Comparison of ENCODE assay signal across 11 cellular contexts in the genomic region with DNA sequence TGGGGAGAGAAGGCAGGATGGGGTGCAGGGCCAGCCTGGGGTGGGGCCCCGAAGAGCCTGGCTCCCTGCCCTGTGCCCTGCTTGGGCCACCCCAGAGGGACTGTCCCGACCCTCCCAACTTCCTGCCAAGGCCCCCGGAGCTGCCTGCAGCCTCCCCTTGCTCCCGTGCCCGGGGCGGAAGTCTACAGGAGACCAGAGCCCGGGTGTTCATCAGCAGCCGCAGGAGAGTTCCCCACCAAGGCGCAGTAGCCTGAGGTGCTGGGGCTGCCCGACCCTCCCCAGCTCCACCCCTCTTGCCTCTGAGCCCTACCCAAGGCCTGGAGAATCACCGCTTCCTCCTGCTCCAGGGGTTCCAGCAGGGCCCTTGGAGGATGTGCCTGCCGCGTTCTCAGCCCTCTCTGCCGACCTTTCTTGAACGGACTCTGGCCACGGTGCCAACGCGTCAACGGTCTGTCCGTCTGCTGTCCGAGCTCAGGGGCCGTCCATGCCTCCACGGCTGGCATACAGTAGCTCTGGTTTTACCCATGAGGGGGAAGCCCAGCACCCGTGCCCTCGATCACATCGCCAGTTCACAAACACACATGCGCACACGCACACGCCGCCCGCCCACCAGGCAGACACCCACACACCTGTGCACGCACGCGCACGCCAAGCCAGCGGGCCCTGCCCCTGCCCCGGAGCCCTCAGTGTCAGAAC. TPM values are rescaled to one million over a fixed set of nuclear protein-coding genes. Genes with fewer than 3 reads are reported as not detected.
A peak's percentile ranks its signal among the peaks of the same experiment; 100 is the strongest.
DNase-seq lines count a peak whose midpoint lies in the region; ATAC-seq, FAIRE-seq and TF ChIP-seq lines count a peak whose summit lies in the region.
"Had no signal": no experiment of that assay in that cellular context is flagged by ENCODE, and none has a peak within 500 bp of the region (broad histone marks: within the 10 kb centered on the region; RNA-seq: fewer than 3 reads in every experiment).

No MANE protein-coding gene starts in this region.

- H3K4me1 ChIP-seq in SK-N-SH (ENCODE audit: control insufficient read depth in 1 of 2, insufficient read depth in 2 of 2, low read depth in 1 of 2, low read length in 1 of 2) (peaks cover 0 to 54% of the 10 kb centered on the region in 2 experiments; a peak in 1 of 4 replicates), kidney (ENCODE audit: control insufficient read depth in 1 of 2, insufficient read depth in 1 of 2, low read depth in 1 of 2, low read length in 2 of 2) (peaks cover 0 to 9% of the 10 kb centered on the region in 2 donors)
- H3K4me1 ChIP-seq: HAP-1 had no signal

- peak; percentile 10 for ATAC-seq in SK-N-SH treated with all-trans-retinoic acid at 6 μM for 48 hours
- peak; percentile 5 for ATAC-seq in activated naive CD8-positive, alpha-beta T cell treated with anti-CD3 and anti-CD28 coated beads, Interleukin-2, amount 10 ng/mL, durations not matched to agents 7 days and 5 days (ENCODE audit: low read depth)
- no peak for ATAC-seq in stimulated activated effector memory CD8-positive, alpha-beta T cell treated with anti-CD3 and anti-CD28 coated beads, Interleukin-12 subunit alpha, Interleukin-12 subunit beta, amount 100 ng/mL, for 72 hours

- H3K4me3 ChIP-seq in SK-N-SH (ENCODE audit: low read depth in 2 of 2, low read length in 1 of 2) (no peak overlapping the region), kidney (ENCODE audit: low read length in 2 of 2) (no peak overlapping the region)
- H3K4me3 ChIP-seq: HAP-1, thoracic aorta had no signal

- H3K9me3 Mint-ChIP-seq in activated naive CD8-positive, alpha-beta T cell treated with anti-CD3 and anti-CD28 coated beads, Interleukin-2, amount 10 ng/mL, durations not matched to agents 7 days and 5 days = no peaks in the 10 kb centered on the region
- no peaks in the 10 kb centered on the region for H3K9me3 Mint-ChIP-seq in stimulated activated effector memory CD8-positive, alpha-beta T cell treated with anti-CD3 and anti-CD28 coated beads, Interleukin-12 subunit alpha, Interleukin-12 subunit beta, amount 100 ng/mL, for 72 hours

- H3K9me2 ChIP-seq in SK-N-SH = no peaks in the 10 kb centered on the region

- peak overlapping the region; percentile 38 for H3K27ac Mint-ChIP-seq in activated naive CD8-positive, alpha-beta T cell treated with anti-CD3 and anti-CD28 coated beads, Interleukin-2, amount 10 ng/mL, durations not matched to agents 7 days and 5 days
- H3K27ac Mint-ChIP-seq in stimulated activated effector memory CD8-positive, alpha-beta T cell treated with anti-CD3 and anti-CD28 coated beads, Interleukin-12 subunit alpha, Interleukin-12 subunit beta, amount 100 ng/mL, for 72 hours = peak overlapping the region; percentile 68

- no peak for TF ChIP-seq CTCF in SK-N-SH (IDR thresholded peaks at IDR 0.05)
- TF ChIP-seq CTCF in kidney (IDR thresholded peaks at IDR 0.05; ENCODE audit: borderline replicate concordance, extremely low read depth, insufficient read depth) = no peak

- no peaks in the 10 kb centered on the region for H3F3A ChIP-seq in SK-N-SH (replicated peaks; ENCODE audit: insufficient read depth)

- H3K9ac ChIP-seq in SK-N-SH = no peak overlapping the region
- H3K9ac ChIP-seq in kidney (ENCODE audit: low read length in 2 of 2) = no peak overlapping the region

- H2AFZ ChIP-seq in SK-N-SH (ENCODE audit: low read depth) = no peak overlapping the region

- H3K36me3 Mint-ChIP-seq in activated naive CD8-positive, alpha-beta T cell treated with anti-CD3 and anti-CD28 coated beads, Interleukin-2, amount 10 ng/mL, durations not matched to agents 7 days and 5 days = peaks cover 11% of the 10 kb centered on the region
- peaks cover 35% of the 10 kb centered on the region for H3K36me3 Mint-ChIP-seq in stimulated activated effector memory CD8-positive, alpha-beta T cell treated with anti-CD3 and anti-CD28 coated beads, Interleukin-12 subunit alpha, Interleukin-12 subunit beta, amount 100 ng/mL, for 72 hours

- no peaks in the 10 kb centered on the region for H3K79me2 ChIP-seq in SK-N-SH (ENCODE audit: insufficient read depth)

- DNase-seq in SK-N-SH = no peak
- peak; percentile 34 for DNase-seq in activated naive CD8-positive, alpha-beta T cell treated with anti-CD3 and anti-CD28 coated beads, Interleukin-2, amount 10 ng/mL, durations not matched to agents 7 days and 5 days
- DNase-seq in kidney = peak; percentile 73
- no peak for DNase-seq in stimulated activated effector memory CD8-positive, alpha-beta T cell treated with anti-CD3 and anti-CD28 coated beads, Interleukin-12 subunit alpha, Interleukin-12 subunit beta, amount 100 ng/mL, for 72 hours (ENCODE audit: low spot score in 2 of 2)
- no peak for DNase-seq in NCI-H446 (lab: John Stamatoyannopoulos, UW)
- no peak for DNase-seq in MV-4-11 (lab: John Stamatoyannopoulos, UW)
- no peak for DNase-seq in NCI-H1105 treated with DMSO at 0.1 percent for 48 hours (lab: John Stamatoyannopoulos, UW)
- DNase-seq: 8988T had no signal

- CTCF ChIA-PET in SK-N-SH (lab: Yijun Ruan, JAX) = interaction anchor here (1.0 kb wide), 1 partner anchor 41 kb away, joined by 3 read pairs; no protein-coding TSS in a partner anchor

- no peaks in the 10 kb centered on the region for H3K9me3 ChIP-seq in SK-N-SH
- no peaks in the 10 kb centered on the region for H3K9me3 ChIP-seq in kidney (ENCODE audit: control insufficient read depth in 1 of 2, low read length in 2 of 2)
- H3K9me3 ChIP-seq: HAP-1, thoracic aorta had no signal

- H3K27ac ChIP-seq in SK-N-SH (ENCODE audit: low read depth in 2 of 2, low read length in 1 of 2) (peak overlapping the region in 1 of 2 experiments; percentile 60; a peak in 1 of 4 replicates), kidney (ENCODE audit: low read depth in 2 of 2, low read length in 2 of 2) (peak overlapping the region in 1 of 2 donors; percentile 37)

- no peaks in the 10 kb centered on the region for H3K27me3 ChIP-seq in SK-N-SH (ENCODE audit: insufficient read depth)

- no peak for FAIRE-seq in kidney (lab: Jason Lieb, UNC)

- H3K4me1 Mint-ChIP-seq in activated naive CD8-positive, alpha-beta T cell treated with anti-CD3 and anti-CD28 coated beads, Interleukin-2, amount 10 ng/mL, durations not matched to agents 7 days and 5 days = peaks cover 14% of the 10 kb centered on the region
- H3K4me1 Mint-ChIP-seq in stimulated activated effector memory CD8-positive, alpha-beta T cell treated with anti-CD3 and anti-CD28 coated beads, Interleukin-12 subunit alpha, Interleukin-12 subunit beta, amount 100 ng/mL, for 72 hours = peaks cover 28% of the 10 kb centered on the region

- WGBS in SK-N-SH (ENCODE audit: low lambda C conversion rate) = 95% methylated on average over 27 of the region's 37 CpGs

- no peak overlapping the region for H3K4me2 ChIP-seq in SK-N-SH

- POLR2A ChIA-PET in SK-N-SH (lab: Yijun Ruan, JAX) = interaction anchor here (1.4 kb wide), 1 partner anchor 9 kb away, joined by 5 read pairs; no protein-coding TSS in a partner anchor
- POLR2A ChIA-PET in activated naive CD8-positive, alpha-beta T cell treated with anti-CD3 and anti-CD28 coated beads, Interleukin-2, amount 10 ng/mL, durations not matched to agents 7 days and 5 days (lab: Charles Lee) = interaction anchor here (0.6 kb wide), 1 partner anchor 21 kb away, joined by 9 read pairs; no protein-coding TSS in a partner anchor

- no peaks in the 10 kb centered on the region for H4K20me1 ChIP-seq in SK-N-SH (ENCODE audit: insufficient read depth)

- H3K4me3 Mint-ChIP-seq in activated naive CD8-positive, alpha-beta T cell treated with anti-CD3 and anti-CD28 coated beads, Interleukin-2, amount 10 ng/mL, durations not matched to agents 7 days and 5 days = no peak overlapping the region
- H3K4me3 Mint-ChIP-seq in stimulated activated effector memory CD8-positive, alpha-beta T cell treated with anti-CD3 and anti-CD28 coated beads, Interleukin-12 subunit alpha, Interleukin-12 subunit beta, amount 100 ng/mL, for 72 hours = peak overlapping the region; percentile 16

- H3K36me3 ChIP-seq in SK-N-SH (replicated peaks in 1 of 2; ENCODE audit: control insufficient read depth in 1 of 2, insufficient read depth in 2 of 2, low read length in 1 of 2) = peaks cover 0 to 27% of the 10 kb centered on the region in 2 experiments
- peaks cover 0 to 5% of the 10 kb centered on the region in 2 donors for H3K36me3 ChIP-seq in kidney (ENCODE audit: control insufficient read depth in 1 of 2, insufficient read depth in 2 of 2, low read length in 2 of 2)

- no peak for TF ChIP-seq RAD21 in SK-N-SH (IDR thresholded peaks at IDR 0.05; ENCODE audit: low read length)

- intact Hi-C loops in kidney (cut with DNase I) = no loop called here

- no peak for TF ChIP-seq EP300 in SK-N-SH (IDR thresholded peaks at IDR 0.05; ENCODE audit: borderline replicate concordance in 1 of 2, low read depth in 1 of 2, low read length in 1 of 2)

- no peaks in the 10 kb centered on the region for H3K27me3 Mint-ChIP-seq in activated naive CD8-positive, alpha-beta T cell treated with anti-CD3 and anti-CD28 coated beads, Interleukin-2, amount 10 ng/mL, durations not matched to agents 7 days and 5 days

TF ChIP-seq in SK-N-SH treated with all-trans-retinoic acid at 6 μM for 48 hours, 23 proteins besides CTCF, POLR2A, EP300 and RAD21 (continues in another document):
- TF ChIP-seq RARB (CRISPR knock-in tag; IDR thresholded peaks at IDR 0.05) = no peak
- no peak for TF ChIP-seq ZNF8 (CRISPR knock-in tag; IDR thresholded peaks at IDR 0.05)

TF ChIP-seq in SK-N-SH, 30 proteins besides CTCF, POLR2A, EP300 and RAD21 (continues in another document):
- no peak for TF ChIP-seq RFX5 (IDR thresholded peaks at IDR 0.05; ENCODE audit: low read length)
- no peak for TF ChIP-seq NRF1 (IDR thresholded peaks at IDR 0.05; ENCODE audit: low read depth, low read length)

RNA-seq across cellular contexts. Expression of a gene that starts 36.0 kb away (rescaled TPM):
- polyA plus RNA-seq in SK-N-SH (2012; rRNA removed) (11.4 and 14.5 TPM in 2 replicates), kidney (ENCODE audit: insufficient read depth, low read depth, low replicate concordance) (16.7 TPM)
- 4.0 and 5.2 TPM in 2 replicates for polyA plus RNA-seq in SK-N-SH (2012; cell fraction: cytosol; rRNA removed)
- 140 and 311 TPM in 2 replicates for polyA plus RNA-seq in SK-N-SH (2012; cell fraction: nucleus; rRNA removed)
- 10 to 100 TPM; 18.5 to 18.8 TPM for total RNA-seq in activated naive CD8-positive, alpha-beta T cell treated with anti-CD3 and anti-CD28 coated beads, Interleukin-2, amount 10 ng/mL, durations not matched to agents 7 days and 5 days
- 116 TPM for total RNA-seq in kidney

RNA-seq across cellular contexts. Expression of a gene that starts 40.5 kb away (rescaled TPM):
- 158 and 183 TPM in 2 replicates for polyA plus RNA-seq in SK-N-SH (2012; rRNA removed)
- 73.8 and 122 TPM in 2 replicates for polyA plus RNA-seq in SK-N-SH (2012; cell fraction: cytosol; rRNA removed)
- 419 and 467 TPM in 2 replicates for polyA plus RNA-seq in SK-N-SH (2012; cell fraction: nucleus; rRNA removed)
- total RNA-seq in activated naive CD8-positive, alpha-beta T cell treated with anti-CD3 and anti-CD28 coated beads, Interleukin-2, amount 10 ng/mL, durations not matched to agents 7 days and 5 days = 100 to 1,000 TPM; 194 to 211 TPM
- 170 TPM for total RNA-seq in kidney
- 96.1 TPM for polyA plus RNA-seq in kidney (ENCODE audit: insufficient read depth, low read depth, low replicate concordance)

Comparison
In these comparisons a context has a peak if more than half of its experiments do, and no peak if none do; other contexts are left out.
1. DNase-seq: peak in activated naive CD8-positive, alpha-beta T cell treated with anti-CD3 and anti-CD28 coated beads, Interleukin-2, amount 10 ng/mL, durations not matched to agents 7 days and 5 days (single experiment) and kidney (single experiment); none in SK-N-SH (single experiment), stimulated activated effector memory CD8-positive, alpha-beta T cell treated with anti-CD3 and anti-CD28 coated beads, Interleukin-12 subunit alpha, Interleukin-12 subunit beta, amount 100 ng/mL, for 72 hours (0 of 2), NCI-H446 (0 of 2), MV-4-11 (single experiment) and NCI-H1105 treated with DMSO at 0.1 percent for 48 hours (single experiment).